8 cellular contexts compared by ENCODE assay signal in the genomic region with DNA sequence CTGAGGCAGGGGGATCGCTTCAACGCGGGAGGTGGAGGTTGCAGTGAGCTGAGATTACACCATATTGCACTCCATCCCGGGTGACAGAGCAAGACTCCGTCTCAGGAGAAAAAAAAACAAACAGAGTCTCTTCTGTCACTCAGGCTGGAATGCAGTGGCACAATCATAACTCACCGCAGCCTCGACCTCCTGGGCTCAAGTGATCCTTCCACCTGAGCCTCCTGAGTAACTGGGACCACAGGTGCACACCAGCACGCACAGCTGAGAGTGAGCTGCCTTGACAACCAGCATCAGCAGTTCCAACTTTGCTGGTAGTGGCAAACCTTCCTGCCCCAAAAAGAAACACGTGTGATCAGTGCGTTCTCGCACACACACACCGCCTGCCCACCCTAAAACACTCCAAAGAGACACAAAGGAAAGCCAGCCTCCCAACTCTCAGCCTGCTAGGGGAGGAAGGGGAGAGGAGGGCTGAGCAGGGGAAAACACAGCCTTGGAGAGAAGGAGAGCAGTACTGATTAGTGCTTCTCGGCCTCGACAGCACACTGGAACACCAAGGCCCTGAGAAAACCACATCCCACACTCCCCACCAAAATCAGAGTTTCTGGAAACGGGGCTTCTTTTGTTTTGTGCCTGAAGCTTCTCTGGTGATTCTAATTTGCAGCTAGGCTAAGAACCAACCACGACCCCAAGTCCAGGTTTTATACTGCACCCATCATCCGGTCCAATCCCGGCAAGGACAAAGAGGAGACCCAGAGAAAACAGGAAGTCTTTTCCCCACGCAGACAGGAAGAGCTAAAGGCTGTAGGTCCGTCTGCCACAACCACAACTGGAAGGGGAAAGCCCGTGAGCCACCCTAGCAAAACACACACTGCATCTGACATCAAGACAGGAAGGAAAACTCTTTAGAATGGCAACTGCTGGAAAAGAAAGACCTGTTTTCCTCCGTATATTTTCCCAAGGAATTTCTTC. TPM values are rescaled to one million over a fixed set of nuclear protein-coding genes. Genes with fewer than 3 reads are reported as not detected.
A peak's percentile ranks its signal among the peaks of the same experiment; 100 is the strongest.
DNase-seq lines count a peak whose midpoint lies in the region; ATAC-seq and TF ChIP-seq lines count a peak whose summit lies in the region.

No MANE protein-coding gene starts in this region.

- H4K91ac ChIP-seq in mesenchymal stem cell (ENCODE audit: low read length): peak overlapping the region; percentile 98

- peak overlapping the region; percentile 22 to 100 for H2BK12ac ChIP-seq in mesenchymal stem cell (ENCODE audit: low read length in 2 of 2)

- no peak overlapping the region for H2AFZ ChIP-seq in mesenchymal stem cell (ENCODE audit: low read depth, low read length)

- H3K4me3 ChIP-seq in SK-N-MC (peak overlapping the region; percentile 49; the same call in 1 of the 2 replicates), mesenchymal stem cell (ENCODE audit: insufficient read depth in 1 of 2, low read depth in 1 of 2, low read length in 2 of 2) (peak overlapping the region in 1 of 2 experiments; percentile 61), BE2C (ENCODE audit: low read depth, low read length) (no peak overlapping the region)

- H3K27ac ChIP-seq in SK-N-MC (peak overlapping the region; percentile 77; the same call in 1 of the 2 replicates), caudate nucleus (ENCODE audit: low read depth, low read length) (peak overlapping the region; percentile 11), mesenchymal stem cell (ENCODE audit: low read length, poor library complexity, severe bottlenecking) (peak overlapping the region; percentile 89)

- DNase-seq in SK-N-MC (ENCODE audit: low read depth, low spot score) (no peak), caudate nucleus (lab: John Stamatoyannopoulos, UW) (no peak), mesenchymal stem cell (peak; percentile 38), superior temporal gyrus (ENCODE audit: extremely low spot score) (peak; percentile 34), NCI-H2029 (lab: John Stamatoyannopoulos, UW) (no peak), BE2C (no peak)

- H3K9me3 ChIP-seq in SK-N-MC (ENCODE audit: low read depth, low read length) (no peaks in the 10 kb centered on the region), mesenchymal stem cell (ENCODE audit: control insufficient read depth, low read length) (no peaks in the 10 kb centered on the region), BE2C (no peaks in the 10 kb centered on the region)

- peaks cover 20% of the 10 kb centered on the region for H3K79me1 ChIP-seq in mesenchymal stem cell (replicated peaks; ENCODE audit: low read length, poor library complexity, severe bottlenecking)

- WGBS in mesenchymal stem cell: 38% methylated on average over 18 of the region's 22 CpGs

- H3K4me2 ChIP-seq in mesenchymal stem cell (ENCODE audit: low read length, poor library complexity, severe bottlenecking): peak overlapping the region; percentile 4

- H3K27me3 ChIP-seq in mesenchymal stem cell (ENCODE audit: control insufficient read depth in 1 of 2, insufficient read depth in 1 of 2, low read length in 2 of 2) (no peaks in the 10 kb centered on the region), BE2C (no peaks in the 10 kb centered on the region)

- ATAC-seq in GM21423 (IDR thresholded peaks at IDR 0.05; ENCODE audit: unreplicated experiment) (peak; percentile 44), HG03342 (IDR thresholded peaks at IDR 0.05; ENCODE audit: unreplicated experiment) (no peak)

- H3K18ac ChIP-seq in mesenchymal stem cell (ENCODE audit: low read depth in 1 of 2, low read length in 2 of 2): peak overlapping the region; percentile 96 to 97

- H3K9ac ChIP-seq in SK-N-MC (ENCODE audit: insufficient read length): no peak overlapping the region
- peak overlapping the region; percentile 94 for H3K9ac ChIP-seq in mesenchymal stem cell (ENCODE audit: low read length)

- H2BK15ac ChIP-seq in mesenchymal stem cell (ENCODE audit: low read depth, poor library complexity, severe bottlenecking): peak overlapping the region; percentile 17

- no peaks in the 10 kb centered on the region for H3K36me3 ChIP-seq in SK-N-MC (ENCODE audit: insufficient read depth, low read length)
- peaks cover 6 to 9% of the 10 kb centered on the region in 2 experiments for H3K36me3 ChIP-seq in mesenchymal stem cell (ENCODE audit: control insufficient read depth in 1 of 2, insufficient read depth in 2 of 2, low read depth in 1 of 2, low read length in 2 of 2)
- peaks cover 9% of the 10 kb centered on the region for H3K36me3 ChIP-seq in BE2C

- H2AK5ac ChIP-seq in mesenchymal stem cell (ENCODE audit: low read length, severe bottlenecking): peak overlapping the region; percentile 78

- peak overlapping the region; percentile 95 for H2BK120ac ChIP-seq in mesenchymal stem cell (ENCODE audit: low read depth, low read length)

- peak overlapping the region; percentile 61 to 99 for H3K4ac ChIP-seq in mesenchymal stem cell (ENCODE audit: low read depth in 1 of 2, low read length in 2 of 2)

- no peak for TF ChIP-seq CTCF in BE2C (IDR thresholded peaks at IDR 0.05; ENCODE audit: low read depth, low read length)

- H4K8ac ChIP-seq in mesenchymal stem cell (ENCODE audit: low read length): peak overlapping the region; percentile 76

- H3K14ac ChIP-seq in mesenchymal stem cell (ENCODE audit: low read length in 2 of 2): peak overlapping the region in 1 of 2 experiments; percentile 37

- H2BK5ac ChIP-seq in mesenchymal stem cell (ENCODE audit: low read depth, low read length, poor library complexity, severe bottlenecking): peak overlapping the region; percentile 48

- peaks cover 49% of the 10 kb centered on the region for H3K4me1 ChIP-seq in mesenchymal stem cell (ENCODE audit: control insufficient read depth, insufficient read depth, low read depth, low read length)
- peaks cover 47% of the 10 kb centered on the region for H3K4me1 ChIP-seq in BE2C

- H3K23ac ChIP-seq in mesenchymal stem cell (ENCODE audit: low read length in 2 of 2): peak overlapping the region in 1 of 2 experiments; percentile 6

RNA-seq across cellular contexts. Expression of gene ZCCHC14, which starts 28.8 kb away (rescaled TPM):
- 24.1 TPM for polyA plus RNA-seq in mesenchymal stem cell (2013, experiment 1 of 2)
- 23.5 TPM for polyA plus RNA-seq in mesenchymal stem cell (2013, experiment 2 of 2)
- polyA plus RNA-seq in BE2C (2012; ENCODE audit: insufficient read depth, insufficient read length, low read depth): 25.0 TPM

Comparison
In these comparisons a context has a peak if more than half of its experiments do, and no peak if none do; other contexts are left out.
1. DNase-seq: peak in mesenchymal stem cell (single experiment) and superior temporal gyrus (single experiment); none in SK-N-MC (single experiment), caudate nucleus (0 of 61), NCI-H2029 (single experiment) and BE2C (single experiment).
2. H3K27ac ChIP-seq: peak in every context shown above with its lines; median percentile 89 in mesenchymal stem cell; 77 in SK-N-MC; 11 in caudate nucleus.